32 cellular contexts compared by ENCODE assay signal in genomic region chr9:12988259-12988658, GRCh38.
DNase-seq lines count a peak whose midpoint lies in the region; ATAC-seq, FAIRE-seq and TF ChIP-seq lines count a peak whose summit lies in the region.
"Had no signal": no experiment of that assay in that cellular context is flagged by ENCODE, and none has a peak within 500 bp of the region (broad histone marks: within the 10 kb centered on the region; RNA-seq: fewer than 3 reads in every experiment).

No MANE protein-coding gene starts in this region.

- H3K36me3 Mint-ChIP-seq in chondrocyte (ENCODE audit: low read depth): no peaks in the 10 kb centered on the region
- H3K36me3 Mint-ChIP-seq in natural killer cell treated with Interleukin-12 subunit alpha and Interleukin-12 subunit beta and Interleukin-15 and Interleukin-18, amount 100 ng/mL, for 72 hours: peaks cover 9% of the 10 kb centered on the region

- TF ChIP-seq RAD21 in A549 (conservative IDR thresholded peaks at IDR 0.05 in 1 of 2, IDR thresholded peaks at IDR 0.05 in 1 of 2): peak; percentile 23 to 39; a peak in 1 of 5 replicates

- TF ChIP-seq EP300 in A549 (IDR thresholded peaks at IDR 0.05): no peak

- no peak for TF ChIP-seq POLR2A in A549 (IDR thresholded peaks at IDR 0.05; ENCODE audit: low read length)

- peaks cover 2% of the 10 kb centered on the region for H3K9me3 Mint-ChIP-seq in chondrocyte (ENCODE audit: low read depth)
- H3K9me3 Mint-ChIP-seq in natural killer cell treated with Interleukin-12 subunit alpha and Interleukin-12 subunit beta and Interleukin-15 and Interleukin-18, amount 100 ng/mL, for 72 hours: peaks cover 4% of the 10 kb centered on the region
- H3K9me3 Mint-ChIP-seq: dendritic cell treated with granulocyte-macrophage colony-stimulating factor and Interleukin-4, amounts not matched to agents 40 ng/mL and 50 ng/mL, for 4 days; mesothelial cell of epicardium had no signal

- 4% methylated on average over 1 of the region's 1 CpG for WGBS in A549 (ENCODE audit: missing lambda C conversion rate)

- no peak for DNase-seq in A549 (ENCODE audit: low read depth in 1 of 2, low spot score in 1 of 2)
- DNase-seq in NCI-H69 (lab: John Stamatoyannopoulos, UW): peak; percentile 83
- DNase-seq in chondrocyte (ENCODE audit: low spot score): no peak
- DNase-seq in natural killer cell treated with Interleukin-12 subunit alpha and Interleukin-12 subunit beta and Interleukin-15 and Interleukin-18, amount 100 ng/mL, for 72 hours (ENCODE audit: low spot score): no peak
- DNase-seq in NCI-H2107 (lab: John Stamatoyannopoulos, UW): no peak
- DNase-seq: activated CD8-positive, alpha-beta memory T cell treated with anti-CD3 and anti-CD28 coated beads, Interleukin-2, amount 50 U/mL, for 48 hours; activated CD8-positive, alpha-beta T cell treated with anti-CD3 and anti-CD28 coated beads for 36 hours; activated naive CD4-positive, alpha-beta T cell treated with anti-CD3 and anti-CD28 coated beads for 36 hours; Calu3; central memory CD4-positive, alpha-beta T cell; foreskin fibroblast; head of caudate nucleus; islet precursor cell; NCI-H187 treated with DMSO at 0.1 percent for 48 hours; OCI-M1; Right ventricle myocardium superior; stimulated activated CD8-positive, alpha-beta memory T cell treated with anti-CD3 and anti-CD28 coated beads, Interleukin-4, amount 100 ng/mL, for 48 hours had no signal

- FAIRE-seq in A549 (lab: Jason Lieb, UNC): no peak
- FAIRE-seq: GM12878, H1 had no signal

- H3K4me3 Mint-ChIP-seq in chondrocyte (ENCODE audit: unreplicated experiment): no peak overlapping the region
- H3K4me3 Mint-ChIP-seq in natural killer cell treated with Interleukin-12 subunit alpha and Interleukin-12 subunit beta and Interleukin-15 and Interleukin-18, amount 100 ng/mL, for 72 hours: no peak overlapping the region
- H3K4me3 Mint-ChIP-seq: activated CD8-positive, alpha-beta T cell treated with anti-CD3 and anti-CD28 coated beads for 36 hours; activated naive CD4-positive, alpha-beta T cell treated with anti-CD3 and anti-CD28 coated beads for 36 hours; dendritic cell treated with granulocyte-macrophage colony-stimulating factor and Interleukin-4, amounts not matched to agents 40 ng/mL and 50 ng/mL, for 4 days; mesothelial cell of epicardium; stimulated activated naive CD8-positive, alpha-beta T cell treated with anti-CD3 and anti-CD28 coated beads, Interleukin-15, Interleukin-2, amounts not matched to agents 100 ng/mL and 50 ng/mL, for 24 hours; T-helper 2 cell treated with Interferon-gamma antibody and Interleukin-4, amounts not matched to agents 5 μg/mL and 100 μg/mL, for 36 hours had no signal

- no peaks in the 10 kb centered on the region for H3K4me1 ChIP-seq in A549
- H3K4me1 ChIP-seq: esophagus muscularis mucosa had no signal

- TF ChIP-seq CTCF in A549 (IDR thresholded peaks at IDR 0.05) (no peak), C4-2B (conservative IDR thresholded peaks at IDR 0.05) (peak; percentile 23; the same call in 1 of the 2 replicates), chondrocyte (IDR thresholded peaks at IDR 0.05) (peak; percentile 68)

- ATAC-seq in A549 (no peak), GM18868 (IDR thresholded peaks at IDR 0.05; ENCODE audit: unreplicated experiment) (no peak), HG03108 (IDR thresholded peaks at IDR 0.05; ENCODE audit: unreplicated experiment) (no peak)
- ATAC-seq in natural killer cell treated with Interleukin-12 subunit alpha and Interleukin-12 subunit beta and Interleukin-15 and Interleukin-18, amount 100 ng/mL, for 72 hours: no peak
- ATAC-seq: activated CD8-positive, alpha-beta T cell treated with anti-CD3 and anti-CD28 coated beads for 36 hours; GM12878; sciatic nerve had no signal

- CTCF ChIA-PET in A549 (lab: Yijun Ruan, JAX): interaction anchor here (1.2 kb wide), 1 partner anchor 256 kb away, joined by 3 read pairs; no protein-coding TSS in a partner anchor

- POLR2A ChIA-PET in A549 (lab: Yijun Ruan, JAX): no interaction called here

- no peak overlapping the region for H3K27ac Mint-ChIP-seq in chondrocyte (ENCODE audit: unreplicated experiment)
- H3K27ac Mint-ChIP-seq in natural killer cell treated with Interleukin-12 subunit alpha and Interleukin-12 subunit beta and Interleukin-15 and Interleukin-18, amount 100 ng/mL, for 72 hours: no peak overlapping the region
- H3K27ac Mint-ChIP-seq: activated CD8-positive, alpha-beta T cell treated with anti-CD3 and anti-CD28 coated beads for 36 hours; activated naive CD4-positive, alpha-beta T cell treated with anti-CD3 and anti-CD28 coated beads for 36 hours; dendritic cell treated with granulocyte-macrophage colony-stimulating factor and Interleukin-4, amounts not matched to agents 40 ng/mL and 50 ng/mL, for 4 days; mesothelial cell of epicardium; progenitor cell of endocrine pancreas; stimulated activated naive CD8-positive, alpha-beta T cell treated with anti-CD3 and anti-CD28 coated beads, Interleukin-15, Interleukin-2, amounts not matched to agents 100 ng/mL and 50 ng/mL, for 24 hours; T-helper 2 cell treated with Interferon-gamma antibody and Interleukin-4, amounts not matched to agents 5 μg/mL and 100 μg/mL, for 36 hours had no signal

- peaks cover 4% of the 10 kb centered on the region for H3K4me1 Mint-ChIP-seq in chondrocyte (ENCODE audit: low read depth)
- H3K4me1 Mint-ChIP-seq in natural killer cell treated with Interleukin-12 subunit alpha and Interleukin-12 subunit beta and Interleukin-15 and Interleukin-18, amount 100 ng/mL, for 72 hours (ENCODE audit: low read depth in 2 of 2): no peaks in the 10 kb centered on the region

- no peak overlapping the region for H3K4me2 ChIP-seq in A549
- H3K4me2 ChIP-seq: KMS-11 had no signal

- no peak overlapping the region for H3K4me3 ChIP-seq in A549
- H3K4me3 ChIP-seq: esophagus muscularis mucosa, GM12878, thoracic aorta had no signal

- no peak overlapping the region for H3K27ac ChIP-seq in A549
- H3K27ac ChIP-seq in C4-2B: no peak overlapping the region
- H3K27ac ChIP-seq: esophagus muscularis mucosa, KMS-11, neutrophil, thoracic aorta had no signal

- no peaks in the 10 kb centered on the region for H3K9me3 ChIP-seq in A549
- H3K9me3 ChIP-seq: esophagus muscularis mucosa, neutrophil, thoracic aorta had no signal

- H3K27me3 Mint-ChIP-seq in chondrocyte (ENCODE audit: low read depth): no peaks in the 10 kb centered on the region
- no peaks in the 10 kb centered on the region for H3K27me3 Mint-ChIP-seq in natural killer cell treated with Interleukin-12 subunit alpha and Interleukin-12 subunit beta and Interleukin-15 and Interleukin-18, amount 100 ng/mL, for 72 hours
- H3K27me3 Mint-ChIP-seq: activated CD8-positive, alpha-beta T cell treated with anti-CD3 and anti-CD28 coated beads for 36 hours; dendritic cell treated with granulocyte-macrophage colony-stimulating factor and Interleukin-4, amounts not matched to agents 40 ng/mL and 50 ng/mL, for 4 days; progenitor cell of endocrine pancreas; stimulated activated naive CD8-positive, alpha-beta T cell treated with anti-CD3 and anti-CD28 coated beads, Interleukin-15, Interleukin-2, amounts not matched to agents 100 ng/mL and 50 ng/mL, for 24 hours had no signal

TF ChIP-seq in A549, 52 proteins besides CTCF, POLR2A, EP300 and RAD21:
- TF ChIP-seq SMC3 (IDR thresholded peaks at IDR 0.05) (peak; percentile 28; the same call in 2 of the 3 replicates), FOSL2 (IDR thresholded peaks at IDR 0.05) (no peak), FOSL2 (CRISPR knock-in tag; IDR thresholded peaks at IDR 0.05) (no peak)
TF ChIP-seq in A549: peak in this region for 1.
